ENCODE assay signal across 7 cellular contexts in the genomic region with DNA sequence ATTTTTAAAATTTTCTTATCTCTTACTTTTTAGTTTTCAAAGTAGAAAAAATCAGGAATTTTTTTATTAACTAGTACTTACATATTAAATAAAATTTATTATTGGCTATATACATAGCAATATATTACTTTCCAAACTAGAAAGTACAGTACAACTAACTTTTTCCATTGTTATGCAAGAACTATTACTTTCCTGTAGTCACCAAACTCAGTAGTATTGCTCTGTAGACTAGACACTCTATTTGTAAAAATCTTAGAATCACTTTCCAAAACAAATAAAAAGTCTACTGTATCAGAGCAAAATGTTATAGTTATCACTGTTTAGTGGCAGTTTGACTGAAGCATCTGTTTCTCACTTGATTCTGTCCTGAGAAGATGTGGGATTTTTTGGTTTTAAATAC.
"Had no signal": no experiment of that assay in that cellular context is flagged by ENCODE, and none has a peak within 500 bp of the region (broad histone marks: within the 10 kb centered on the region; RNA-seq: fewer than 3 reads in every experiment).

No MANE protein-coding gene starts in this region.

- ATAC-seq: GM23338 had no signal

- H3K9me3 Mint-ChIP-seq: GM23338, H9 had no signal

- FAIRE-seq: H1, H54, HTR-8/SVneo had no signal

- H3K4me3 ChIP-seq: GM23338 had no signal

- H3K4me3 Mint-ChIP-seq: GM23338, H9 had no signal

- H3K27ac Mint-ChIP-seq: GM23338, H9 had no signal

- DNase-seq: H9, HCEC 1CT, IMR-90 had no signal

- H3K4me1 Mint-ChIP-seq: GM23338, H9 had no signal
